ENCODE assay signal across 1 cellular context in the genomic region with DNA sequence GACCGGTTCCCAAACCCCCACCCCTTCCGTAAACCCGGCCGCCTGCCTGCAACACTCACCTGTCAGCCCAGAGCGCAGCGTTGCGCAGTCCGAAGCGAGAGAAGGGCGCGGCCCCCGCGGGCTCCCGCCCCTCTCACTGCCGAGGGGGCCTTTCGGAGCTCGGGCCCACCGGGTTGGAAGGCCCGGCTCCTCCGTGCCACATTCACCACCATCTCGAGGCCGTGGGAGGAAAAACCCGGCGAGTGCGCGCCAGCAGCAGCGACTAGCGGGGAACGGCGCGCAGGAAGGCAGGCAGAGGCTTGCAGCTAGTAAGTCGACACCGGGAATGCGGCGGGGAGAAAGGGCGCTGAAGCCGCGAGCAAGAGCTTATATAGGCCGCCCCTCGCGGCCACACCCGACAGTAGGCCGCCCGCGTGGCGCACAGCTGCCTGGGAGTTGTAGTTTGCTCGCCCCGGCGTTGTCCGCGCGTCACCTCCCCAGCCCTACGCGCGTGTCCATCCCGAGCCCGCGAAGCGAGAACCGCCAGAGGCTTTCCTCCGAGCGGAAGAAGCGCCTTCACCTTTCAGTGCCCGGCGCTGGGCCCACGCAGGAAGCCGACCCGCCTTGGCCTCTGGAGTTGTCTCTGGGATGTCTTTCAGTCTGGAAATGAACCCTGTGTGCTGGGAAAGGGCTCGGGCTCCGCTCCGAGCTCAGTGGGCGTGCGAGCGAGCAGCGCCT.
A peak's percentile ranks its signal among the peaks of the same experiment; 100 is the strongest.
TF ChIP-seq lines count a peak whose summit lies in the region.

No MANE protein-coding gene starts in this region.

TF ChIP-seq in HepG2, 621 proteins besides CTCF, POLR2A, EP300 and RAD21 (continued from another document and continues in another):
- TF ChIP-seq, protein P1, sequence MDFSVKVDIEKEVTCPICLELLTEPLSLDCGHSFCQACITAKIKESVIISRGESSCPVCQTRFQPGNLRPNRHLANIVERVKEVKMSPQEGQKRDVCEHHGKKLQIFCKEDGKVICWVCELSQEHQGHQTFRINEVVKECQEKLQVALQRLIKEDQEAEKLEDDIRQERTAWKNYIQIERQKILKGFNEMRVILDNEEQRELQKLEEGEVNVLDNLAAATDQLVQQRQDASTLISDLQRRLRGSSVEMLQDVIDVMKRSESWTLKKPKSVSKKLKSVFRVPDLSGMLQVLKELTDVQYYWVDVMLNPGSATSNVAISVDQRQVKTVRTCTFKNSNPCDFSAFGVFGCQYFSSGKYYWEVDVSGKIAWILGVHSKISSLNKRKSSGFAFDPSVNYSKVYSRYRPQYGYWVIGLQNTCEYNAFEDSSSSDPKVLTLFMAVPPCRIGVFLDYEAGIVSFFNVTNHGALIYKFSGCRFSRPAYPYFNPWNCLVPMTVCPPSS (IDR thresholded peaks at IDR 0.05) = no peak
- peak; percentile 89; the same call in 1 of the 2 replicates for TF ChIP-seq ZNF430 (CRISPR knock-in tag; IDR thresholded peaks at IDR 0.05)
- TF ChIP-seq CBFB (CRISPR knock-in tag; IDR thresholded peaks at IDR 0.05) = peak; percentile 86
- 0 out of 2 replicates have a peak, but pooled peaks have one; percentile 38 for TF ChIP-seq ZFP36L2 (CRISPR knock-in tag; IDR thresholded peaks at IDR 0.05)
- peak; percentile 83 for TF ChIP-seq RFXAP (CRISPR knock-in tag; IDR thresholded peaks at IDR 0.05; ENCODE audit: borderline replicate concordance)
- peak; percentile 72; the same call in 1 of the 2 replicates for TF ChIP-seq HDAC6 (IDR thresholded peaks at IDR 0.05; ENCODE audit: low read depth, low read length)
- peak; percentile 60 for TF ChIP-seq PHF20 (CRISPR knock-in tag; IDR thresholded peaks at IDR 0.05)
- TF ChIP-seq SCMH1 (CRISPR knock-in tag; IDR thresholded peaks at IDR 0.05; ENCODE audit: borderline replicate concordance) = no peak
- peak; percentile 83 for TF ChIP-seq ZNF792 (CRISPR knock-in tag; IDR thresholded peaks at IDR 0.05)
- TF ChIP-seq NR2F1 (CRISPR knock-in tag; IDR thresholded peaks at IDR 0.05) = no peak
- 0 out of 2 replicates have a peak, but pooled peaks have one; percentile 32 for TF ChIP-seq ZNF260 (CRISPR knock-in tag; IDR thresholded peaks at IDR 0.05; ENCODE audit: borderline replicate concordance, low read depth)
- TF ChIP-seq ZNF780A (CRISPR knock-in tag; IDR thresholded peaks at IDR 0.05) = peak; percentile 66; the same call in 1 of the 2 replicates
- TF ChIP-seq ZBTB42 (CRISPR knock-in tag; IDR thresholded peaks at IDR 0.05) = peak; percentile 60; the same call in 1 of the 2 replicates
- TF ChIP-seq BCL6 (CRISPR knock-in tag; IDR thresholded peaks at IDR 0.05) = peak; percentile 24; the same call in 1 of the 2 replicates
- no peak for TF ChIP-seq PLRG1 (conservative IDR thresholded peaks at IDR 0.05)
- no peak for TF ChIP-seq HMGA1 (CRISPR knock-in tag; conservative IDR thresholded peaks at IDR 0.05)
- TF ChIP-seq MAFK (conservative IDR thresholded peaks at IDR 0.05 in 1 of 2, IDR thresholded peaks at IDR 0.05 in 1 of 2; ENCODE audit: low read length in 2 of 2) = no peak
- TF ChIP-seq, protein P2, sequence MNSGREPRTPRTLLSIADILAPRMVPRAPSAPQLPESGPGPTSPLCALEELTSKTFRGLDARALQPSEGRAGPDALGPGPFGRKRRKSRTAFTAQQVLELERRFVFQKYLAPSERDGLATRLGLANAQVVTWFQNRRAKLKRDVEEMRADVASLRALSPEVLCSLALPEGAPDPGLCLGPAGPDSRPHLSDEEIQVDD (CRISPR knock-in tag; IDR thresholded peaks at IDR 0.05; ENCODE audit: borderline replicate concordance) = peak; percentile 86
- no peak for TF ChIP-seq ZNF468 (CRISPR knock-in tag; IDR thresholded peaks at IDR 0.05)
- TF ChIP-seq, protein P3, sequence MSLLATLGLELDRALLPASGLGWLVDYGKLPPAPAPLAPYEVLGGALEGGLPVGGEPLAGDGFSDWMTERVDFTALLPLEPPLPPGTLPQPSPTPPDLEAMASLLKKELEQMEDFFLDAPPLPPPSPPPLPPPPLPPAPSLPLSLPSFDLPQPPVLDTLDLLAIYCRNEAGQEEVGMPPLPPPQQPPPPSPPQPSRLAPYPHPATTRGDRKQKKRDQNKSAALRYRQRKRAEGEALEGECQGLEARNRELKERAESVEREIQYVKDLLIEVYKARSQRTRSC (CRISPR knock-in tag; IDR thresholded peaks at IDR 0.05; ENCODE audit: low read depth) = 0 out of 2 replicates have a peak, but pooled peaks have one; percentile 56
- peak; percentile 89 for TF ChIP-seq SALL2 (CRISPR knock-in tag; IDR thresholded peaks at IDR 0.05)
- TF ChIP-seq ZNF317 (CRISPR knock-in tag; IDR thresholded peaks at IDR 0.05) = peak; percentile 54; the same call in 1 of the 2 replicates
- TF ChIP-seq, protein P4, sequence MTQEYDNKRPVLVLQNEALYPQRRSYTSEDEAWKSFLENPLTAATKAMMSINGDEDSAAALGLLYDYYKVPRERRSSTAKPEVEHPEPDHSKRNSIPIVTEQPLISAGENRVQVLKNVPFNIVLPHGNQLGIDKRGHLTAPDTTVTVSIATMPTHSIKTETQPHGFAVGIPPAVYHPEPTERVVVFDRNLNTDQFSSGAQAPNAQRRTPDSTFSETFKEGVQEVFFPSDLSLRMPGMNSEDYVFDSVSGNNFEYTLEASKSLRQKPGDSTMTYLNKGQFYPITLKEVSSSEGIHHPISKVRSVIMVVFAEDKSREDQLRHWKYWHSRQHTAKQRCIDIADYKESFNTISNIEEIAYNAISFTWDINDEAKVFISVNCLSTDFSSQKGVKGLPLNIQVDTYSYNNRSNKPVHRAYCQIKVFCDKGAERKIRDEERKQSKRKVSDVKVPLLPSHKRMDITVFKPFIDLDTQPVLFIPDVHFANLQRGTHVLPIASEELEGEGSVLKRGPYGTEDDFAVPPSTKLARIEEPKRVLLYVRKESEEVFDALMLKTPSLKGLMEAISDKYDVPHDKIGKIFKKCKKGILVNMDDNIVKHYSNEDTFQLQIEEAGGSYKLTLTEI (CRISPR knock-in tag; conservative IDR thresholded peaks at IDR 0.05) = no peak
- TF ChIP-seq SP140L (CRISPR knock-in tag; IDR thresholded peaks at IDR 0.05; ENCODE audit: borderline replicate concordance) = peak; percentile 50; the same call in 1 of the 2 replicates
- TF ChIP-seq ZNF383 (CRISPR knock-in tag; IDR thresholded peaks at IDR 0.05; ENCODE audit: borderline replicate concordance) = no peak
- no peak for TF ChIP-seq SP2 (CRISPR knock-in tag; IDR thresholded peaks at IDR 0.05)
- TF ChIP-seq, protein P5, sequence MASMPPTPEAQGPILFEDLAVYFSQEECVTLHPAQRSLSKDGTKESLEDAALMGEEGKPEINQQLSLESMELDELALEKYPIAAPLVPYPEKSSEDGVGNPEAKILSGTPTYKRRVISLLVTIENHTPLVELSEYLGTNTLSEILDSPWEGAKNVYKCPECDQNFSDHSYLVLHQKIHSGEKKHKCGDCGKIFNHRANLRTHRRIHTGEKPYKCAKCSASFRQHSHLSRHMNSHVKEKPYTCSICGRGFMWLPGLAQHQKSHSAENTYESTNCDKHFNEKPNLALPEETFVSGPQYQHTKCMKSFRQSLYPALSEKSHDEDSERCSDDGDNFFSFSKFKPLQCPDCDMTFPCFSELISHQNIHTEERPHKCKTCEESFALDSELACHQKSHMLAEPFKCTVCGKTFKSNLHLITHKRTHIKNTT (CRISPR knock-in tag; IDR thresholded peaks at IDR 0.05) = no peak
- no peak for TF ChIP-seq ZNF460 (CRISPR knock-in tag; IDR thresholded peaks at IDR 0.05; ENCODE audit: borderline replicate concordance)
- TF ChIP-seq, protein P6, sequence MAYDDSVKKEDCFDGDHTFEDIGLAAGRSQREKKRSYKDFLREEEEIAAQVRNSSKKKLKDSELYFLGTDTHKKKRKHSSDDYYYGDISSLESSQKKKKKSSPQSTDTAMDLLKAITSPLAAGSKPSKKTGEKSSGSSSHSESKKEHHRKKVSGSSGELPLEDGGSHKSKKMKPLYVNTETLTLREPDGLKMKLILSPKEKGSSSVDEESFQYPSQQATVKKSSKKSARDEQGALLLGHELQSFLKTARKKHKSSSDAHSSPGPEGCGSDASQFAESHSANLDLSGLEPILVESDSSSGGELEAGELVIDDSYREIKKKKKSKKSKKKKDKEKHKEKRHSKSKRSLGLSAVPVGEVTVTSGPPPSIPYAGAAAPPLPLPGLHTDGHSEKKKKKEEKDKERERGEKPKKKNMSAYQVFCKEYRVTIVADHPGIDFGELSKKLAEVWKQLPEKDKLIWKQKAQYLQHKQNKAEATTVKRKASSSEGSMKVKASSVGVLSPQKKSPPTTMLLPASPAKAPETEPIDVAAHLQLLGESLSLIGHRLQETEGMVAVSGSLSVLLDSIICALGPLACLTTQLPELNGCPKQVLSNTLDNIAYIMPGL (CRISPR knock-in tag; IDR thresholded peaks at IDR 0.05; ENCODE audit: borderline replicate concordance in 1 of 2, low read depth in 1 of 2) = peak; percentile 53 to 70; a peak in 3 of 4 replicates
- TF ChIP-seq ZNF557 (CRISPR knock-in tag; IDR thresholded peaks at IDR 0.05) = 0 out of 2 replicates have a peak, but pooled peaks have one; percentile 18
- TF ChIP-seq, protein P7, sequence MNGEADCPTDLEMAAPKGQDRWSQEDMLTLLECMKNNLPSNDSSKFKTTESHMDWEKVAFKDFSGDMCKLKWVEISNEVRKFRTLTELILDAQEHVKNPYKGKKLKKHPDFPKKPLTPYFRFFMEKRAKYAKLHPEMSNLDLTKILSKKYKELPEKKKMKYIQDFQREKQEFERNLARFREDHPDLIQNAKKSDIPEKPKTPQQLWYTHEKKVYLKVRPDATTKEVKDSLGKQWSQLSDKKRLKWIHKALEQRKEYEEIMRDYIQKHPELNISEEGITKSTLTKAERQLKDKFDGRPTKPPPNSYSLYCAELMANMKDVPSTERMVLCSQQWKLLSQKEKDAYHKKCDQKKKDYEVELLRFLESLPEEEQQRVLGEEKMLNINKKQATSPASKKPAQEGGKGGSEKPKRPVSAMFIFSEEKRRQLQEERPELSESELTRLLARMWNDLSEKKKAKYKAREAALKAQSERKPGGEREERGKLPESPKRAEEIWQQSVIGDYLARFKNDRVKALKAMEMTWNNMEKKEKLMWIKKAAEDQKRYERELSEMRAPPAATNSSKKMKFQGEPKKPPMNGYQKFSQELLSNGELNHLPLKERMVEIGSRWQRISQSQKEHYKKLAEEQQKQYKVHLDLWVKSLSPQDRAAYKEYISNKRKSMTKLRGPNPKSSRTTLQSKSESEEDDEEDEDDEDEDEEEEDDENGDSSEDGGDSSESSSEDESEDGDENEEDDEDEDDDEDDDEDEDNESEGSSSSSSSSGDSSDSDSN (CRISPR knock-in tag; IDR thresholded peaks at IDR 0.05) = peak; percentile 86
- TF ChIP-seq DPF2 (CRISPR knock-in tag; IDR thresholded peaks at IDR 0.05; ENCODE audit: borderline replicate concordance, low read depth) = no peak
- TF ChIP-seq, protein P8, sequence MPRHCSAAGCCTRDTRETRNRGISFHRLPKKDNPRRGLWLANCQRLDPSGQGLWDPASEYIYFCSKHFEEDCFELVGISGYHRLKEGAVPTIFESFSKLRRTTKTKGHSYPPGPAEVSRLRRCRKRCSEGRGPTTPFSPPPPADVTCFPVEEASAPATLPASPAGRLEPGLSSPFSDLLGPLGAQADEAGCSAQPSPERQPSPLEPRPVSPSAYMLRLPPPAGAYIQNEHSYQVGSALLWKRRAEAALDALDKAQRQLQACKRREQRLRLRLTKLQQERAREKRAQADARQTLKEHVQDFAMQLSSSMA (CRISPR knock-in tag; IDR thresholded peaks at IDR 0.05) = peak; percentile 73; the same call in 1 of the 2 replicates
- peak; percentile 87; the same call in 1 of the 2 replicates for TF ChIP-seq ZNF33B (CRISPR knock-in tag; IDR thresholded peaks at IDR 0.05)
- 0 out of 2 replicates have a peak, but pooled peaks have one; percentile 81 for TF ChIP-seq ZNF17 (CRISPR knock-in tag; IDR thresholded peaks at IDR 0.05)
- peak; percentile 73; the same call in 1 of the 2 replicates for TF ChIP-seq ZNF230 (CRISPR knock-in tag; IDR thresholded peaks at IDR 0.05)
- TF ChIP-seq KAT8 (CRISPR knock-in tag; IDR thresholded peaks at IDR 0.05) = peak; percentile 87
- no peak for TF ChIP-seq CCAR2 (optimal IDR thresholded peaks at IDR 0.05; ENCODE audit: low read depth, low read length)
- TF ChIP-seq, protein P9, sequence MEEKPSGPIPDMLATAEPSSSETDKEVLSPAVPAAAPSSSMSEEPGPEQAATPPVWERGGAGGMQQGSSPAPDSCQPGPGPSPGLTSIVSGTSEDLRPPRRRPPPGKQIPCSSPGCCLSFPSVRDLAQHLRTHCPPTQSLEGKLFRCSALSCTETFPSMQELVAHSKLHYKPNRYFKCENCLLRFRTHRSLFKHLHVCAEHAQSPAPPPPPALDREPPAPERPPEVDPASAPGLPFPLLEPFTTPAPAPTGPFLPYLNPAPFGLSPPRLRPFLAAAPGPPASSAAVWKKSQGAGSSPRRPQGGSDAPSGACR (CRISPR knock-in tag; IDR thresholded peaks at IDR 0.05) = peak; percentile 80
- TF ChIP-seq, protein P10, sequence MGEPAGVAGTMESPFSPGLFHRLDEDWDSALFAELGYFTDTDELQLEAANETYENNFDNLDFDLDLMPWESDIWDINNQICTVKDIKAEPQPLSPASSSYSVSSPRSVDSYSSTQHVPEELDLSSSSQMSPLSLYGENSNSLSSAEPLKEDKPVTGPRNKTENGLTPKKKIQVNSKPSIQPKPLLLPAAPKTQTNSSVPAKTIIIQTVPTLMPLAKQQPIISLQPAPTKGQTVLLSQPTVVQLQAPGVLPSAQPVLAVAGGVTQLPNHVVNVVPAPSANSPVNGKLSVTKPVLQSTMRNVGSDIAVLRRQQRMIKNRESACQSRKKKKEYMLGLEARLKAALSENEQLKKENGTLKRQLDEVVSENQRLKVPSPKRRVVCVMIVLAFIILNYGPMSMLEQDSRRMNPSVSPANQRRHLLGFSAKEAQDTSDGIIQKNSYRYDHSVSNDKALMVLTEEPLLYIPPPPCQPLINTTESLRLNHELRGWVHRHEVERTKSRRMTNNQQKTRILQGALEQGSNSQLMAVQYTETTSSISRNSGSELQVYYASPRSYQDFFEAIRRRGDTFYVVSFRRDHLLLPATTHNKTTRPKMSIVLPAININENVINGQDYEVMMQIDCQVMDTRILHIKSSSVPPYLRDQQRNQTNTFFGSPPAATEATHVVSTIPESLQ (CRISPR knock-in tag; conservative IDR thresholded peaks at IDR 0.05) = no peak; the same call in 1 of the 2 replicates
- no peak for TF ChIP-seq ZNF570 (CRISPR knock-in tag; IDR thresholded peaks at IDR 0.05; ENCODE audit: borderline replicate concordance)
- TF ChIP-seq, protein P11, sequence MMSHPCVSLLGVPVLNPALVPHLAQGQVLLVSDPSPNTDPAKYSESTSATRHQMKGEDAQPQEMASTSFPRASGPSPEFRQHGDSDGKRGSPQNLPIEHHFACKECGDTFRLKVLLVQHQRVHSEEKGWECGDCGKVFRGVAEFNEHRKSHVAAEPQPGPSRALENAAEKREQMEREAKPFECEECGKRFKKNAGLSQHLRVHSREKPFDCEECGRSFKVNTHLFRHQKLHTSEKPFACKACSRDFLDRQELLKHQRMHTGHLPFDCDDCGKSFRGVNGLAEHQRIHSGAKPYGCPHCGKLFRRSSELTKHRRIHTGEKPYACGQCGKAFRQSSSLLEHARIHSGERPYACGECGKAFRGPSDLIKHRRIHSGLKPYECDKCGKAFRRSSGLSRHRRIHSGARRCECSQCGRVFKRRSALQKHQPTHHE (CRISPR knock-in tag; IDR thresholded peaks at IDR 0.05; ENCODE audit: borderline replicate concordance) = peak; percentile 60; the same call in 1 of the 2 replicates
- TF ChIP-seq, protein P12, sequence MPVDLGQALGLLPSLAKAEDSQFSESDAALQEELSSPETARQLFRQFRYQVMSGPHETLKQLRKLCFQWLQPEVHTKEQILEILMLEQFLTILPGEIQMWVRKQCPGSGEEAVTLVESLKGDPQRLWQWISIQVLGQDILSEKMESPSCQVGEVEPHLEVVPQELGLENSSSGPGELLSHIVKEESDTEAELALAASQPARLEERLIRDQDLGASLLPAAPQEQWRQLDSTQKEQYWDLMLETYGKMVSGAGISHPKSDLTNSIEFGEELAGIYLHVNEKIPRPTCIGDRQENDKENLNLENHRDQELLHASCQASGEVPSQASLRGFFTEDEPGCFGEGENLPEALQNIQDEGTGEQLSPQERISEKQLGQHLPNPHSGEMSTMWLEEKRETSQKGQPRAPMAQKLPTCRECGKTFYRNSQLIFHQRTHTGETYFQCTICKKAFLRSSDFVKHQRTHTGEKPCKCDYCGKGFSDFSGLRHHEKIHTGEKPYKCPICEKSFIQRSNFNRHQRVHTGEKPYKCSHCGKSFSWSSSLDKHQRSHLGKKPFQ (CRISPR knock-in tag; IDR thresholded peaks at IDR 0.05; ENCODE audit: insufficient replicate concordance) = peak; percentile 82
